Comparison of ENCODE assay signal across 1 cellular context in the genomic region with DNA sequence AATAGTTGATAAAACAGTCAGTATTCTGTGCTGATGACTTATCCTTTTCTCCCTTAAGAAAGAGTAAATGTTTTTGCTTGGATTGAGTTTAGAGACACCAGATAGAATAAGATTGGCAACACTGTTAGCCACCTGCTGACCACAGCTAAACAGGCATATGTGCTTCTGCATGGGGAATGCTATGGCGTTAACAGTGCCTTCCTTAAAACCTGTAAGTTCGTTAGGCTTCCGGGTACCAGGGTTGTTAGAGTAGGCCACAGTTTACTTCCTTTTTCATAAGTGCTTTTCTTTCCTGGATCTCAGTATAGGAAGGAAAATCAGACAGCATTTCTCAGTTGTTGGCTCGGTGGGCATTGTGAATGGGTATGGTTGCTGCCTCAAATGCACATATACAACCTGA.
TF ChIP-seq lines count a peak whose summit lies in the region.

No MANE protein-coding gene starts in this region.

TF ChIP-seq in K562, 482 proteins besides CTCF, POLR2A, EP300 and RAD21 (continued from another document):
- TF ChIP-seq RERE (CRISPR knock-in tag; IDR thresholded peaks at IDR 0.05; ENCODE audit: borderline replicate concordance) (no peak), CHD1 (IDR thresholded peaks at IDR 0.05; ENCODE audit: low read length) (peak; percentile 49), MTA1 (IDR thresholded peaks at IDR 0.05; ENCODE audit: borderline replicate concordance) (no peak), JUND (IDR thresholded peaks at IDR 0.05; ENCODE audit: borderline replicate concordance, low read depth, low read length) (no peak), JUND (tag; IDR thresholded peaks at IDR 0.05; ENCODE audit: borderline replicate concordance, low read depth, low read length) (no peak), ZBTB1 (CRISPR knock-in tag; IDR thresholded peaks at IDR 0.05; ENCODE audit: borderline replicate concordance, low read depth) (no peak)
- TF ChIP-seq, protein P1, sequence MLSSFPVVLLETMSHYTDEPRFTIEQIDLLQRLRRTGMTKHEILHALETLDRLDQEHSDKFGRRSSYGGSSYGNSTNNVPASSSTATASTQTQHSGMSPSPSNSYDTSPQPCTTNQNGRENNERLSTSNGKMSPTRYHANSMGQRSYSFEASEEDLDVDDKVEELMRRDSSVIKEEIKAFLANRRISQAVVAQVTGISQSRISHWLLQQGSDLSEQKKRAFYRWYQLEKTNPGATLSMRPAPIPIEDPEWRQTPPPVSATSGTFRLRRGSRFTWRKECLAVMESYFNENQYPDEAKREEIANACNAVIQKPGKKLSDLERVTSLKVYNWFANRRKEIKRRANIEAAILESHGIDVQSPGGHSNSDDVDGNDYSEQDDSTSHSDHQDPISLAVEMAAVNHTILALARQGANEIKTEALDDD (IDR thresholded peaks at IDR 0.05) = peak; percentile 46; the same call in 1 of the 2 replicates
- TF ChIP-seq, protein P2, sequence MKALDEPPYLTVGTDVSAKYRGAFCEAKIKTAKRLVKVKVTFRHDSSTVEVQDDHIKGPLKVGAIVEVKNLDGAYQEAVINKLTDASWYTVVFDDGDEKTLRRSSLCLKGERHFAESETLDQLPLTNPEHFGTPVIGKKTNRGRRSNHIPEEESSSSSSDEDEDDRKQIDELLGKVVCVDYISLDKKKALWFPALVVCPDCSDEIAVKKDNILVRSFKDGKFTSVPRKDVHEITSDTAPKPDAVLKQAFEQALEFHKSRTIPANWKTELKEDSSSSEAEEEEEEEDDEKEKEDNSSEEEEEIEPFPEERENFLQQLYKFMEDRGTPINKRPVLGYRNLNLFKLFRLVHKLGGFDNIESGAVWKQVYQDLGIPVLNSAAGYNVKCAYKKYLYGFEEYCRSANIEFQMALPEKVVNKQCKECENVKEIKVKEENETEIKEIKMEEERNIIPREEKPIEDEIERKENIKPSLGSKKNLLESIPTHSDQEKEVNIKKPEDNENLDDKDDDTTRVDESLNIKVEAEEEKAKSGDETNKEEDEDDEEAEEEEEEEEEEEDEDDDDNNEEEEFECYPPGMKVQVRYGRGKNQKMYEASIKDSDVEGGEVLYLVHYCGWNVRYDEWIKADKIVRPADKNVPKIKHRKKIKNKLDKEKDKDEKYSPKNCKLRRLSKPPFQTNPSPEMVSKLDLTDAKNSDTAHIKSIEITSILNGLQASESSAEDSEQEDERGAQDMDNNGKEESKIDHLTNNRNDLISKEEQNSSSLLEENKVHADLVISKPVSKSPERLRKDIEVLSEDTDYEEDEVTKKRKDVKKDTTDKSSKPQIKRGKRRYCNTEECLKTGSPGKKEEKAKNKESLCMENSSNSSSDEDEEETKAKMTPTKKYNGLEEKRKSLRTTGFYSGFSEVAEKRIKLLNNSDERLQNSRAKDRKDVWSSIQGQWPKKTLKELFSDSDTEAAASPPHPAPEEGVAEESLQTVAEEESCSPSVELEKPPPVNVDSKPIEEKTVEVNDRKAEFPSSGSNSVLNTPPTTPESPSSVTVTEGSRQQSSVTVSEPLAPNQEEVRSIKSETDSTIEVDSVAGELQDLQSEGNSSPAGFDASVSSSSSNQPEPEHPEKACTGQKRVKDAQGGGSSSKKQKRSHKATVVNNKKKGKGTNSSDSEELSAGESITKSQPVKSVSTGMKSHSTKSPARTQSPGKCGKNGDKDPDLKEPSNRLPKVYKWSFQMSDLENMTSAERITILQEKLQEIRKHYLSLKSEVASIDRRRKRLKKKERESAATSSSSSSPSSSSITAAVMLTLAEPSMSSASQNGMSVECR (CRISPR knock-in tag; IDR thresholded peaks at IDR 0.05) = no peak
